In the genomic region with DNA sequence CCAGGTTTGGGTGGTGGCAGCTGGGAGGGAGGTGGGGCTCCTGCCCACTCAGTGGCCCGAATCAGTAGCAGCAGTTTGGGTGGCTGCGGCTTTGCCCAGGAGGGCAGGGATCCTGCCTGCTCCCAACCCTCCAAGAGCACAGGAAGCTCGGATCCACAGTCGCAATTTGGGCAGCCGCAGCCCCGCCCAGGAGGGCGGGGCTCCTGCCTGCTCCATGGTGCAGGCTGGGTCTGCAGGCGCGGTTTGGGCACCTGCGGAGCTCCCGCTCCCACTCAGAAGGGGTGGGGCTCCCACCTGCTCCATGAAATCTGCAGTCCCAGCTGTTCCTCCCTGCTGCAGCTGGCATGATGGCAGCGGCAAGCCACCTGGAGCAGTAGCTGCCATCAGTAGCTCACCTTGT, we compare ENCODE assay signal across 21 cellular contexts. TPM values are rescaled to one million over a fixed set of nuclear protein-coding genes. Genes with fewer than 3 reads are reported as not detected.
DNase-seq lines count a peak whose midpoint lies in the region; ATAC-seq, FAIRE-seq and TF ChIP-seq lines count a peak whose summit lies in the region.
"Had no signal": no experiment of that assay in that cellular context is flagged by ENCODE, and none has a peak within 500 bp of the region (broad histone marks: within the 10 kb centered on the region; RNA-seq: fewer than 3 reads in every experiment).

No MANE protein-coding gene starts in this region.

- H3K27ac Mint-ChIP-seq in Calu3 (ENCODE audit: unreplicated experiment) (no peak overlapping the region), GM23338 (no peak overlapping the region)
- no peak overlapping the region for H3K27ac Mint-ChIP-seq in activated CD8-positive, alpha-beta T cell treated with anti-CD3 and anti-CD28 coated beads, Interleukin-2, amount 10 ng/mL, durations not matched to agents 7 days and 5 days
- H3K27ac Mint-ChIP-seq: activated CD4-positive, alpha-beta memory T cell treated with anti-CD3 and anti-CD28 coated beads, Interleukin-2, amount 10 ng/mL, durations not matched to agents 7 days and 5 days; activated naive CD4-positive, alpha-beta T cell treated with anti-CD3 and anti-CD28 coated beads, Interleukin-2, amount 50 U/mL, for 24 hours; nephron; T-helper 17 cell had no signal

- H4K20me1 ChIP-seq in GM23338 (replicated peaks; ENCODE audit: insufficient read depth): no peaks in the 10 kb centered on the region

- H3K9me3 Mint-ChIP-seq in Calu3 (ENCODE audit: low read depth, unreplicated experiment) (no peaks in the 10 kb centered on the region), GM23338 (no peaks in the 10 kb centered on the region)
- no peaks in the 10 kb centered on the region for H3K9me3 Mint-ChIP-seq in activated CD8-positive, alpha-beta T cell treated with anti-CD3 and anti-CD28 coated beads, Interleukin-2, amount 10 ng/mL, durations not matched to agents 7 days and 5 days (ENCODE audit: insufficient read depth)
- H3K9me3 Mint-ChIP-seq: activated CD4-positive, alpha-beta memory T cell treated with anti-CD3 and anti-CD28 coated beads, Interleukin-2, amount 10 ng/mL, durations not matched to agents 7 days and 5 days; activated naive CD4-positive, alpha-beta T cell treated with anti-CD3 and anti-CD28 coated beads, Interleukin-2, amount 50 U/mL, for 24 hours; nephron had no signal

- H2AFZ ChIP-seq in GM23338: peak overlapping the region; percentile 99

- H3K79me2 ChIP-seq in GM23338 (replicated peaks; ENCODE audit: insufficient read depth): no peaks in the 10 kb centered on the region

- DNase-seq in Calu3: peak; percentile 12
- DNase-seq in GM23338 (ENCODE audit: low spot score): peak; percentile 76
- DNase-seq in NCI-H748 treated with DMSO at 0.1 percent for 48 hours (lab: John Stamatoyannopoulos, UW): peak; percentile 34
- no peak for DNase-seq in small intestine
- DNase-seq in activated CD8-positive, alpha-beta T cell treated with anti-CD3 and anti-CD28 coated beads, Interleukin-2, amount 10 ng/mL, durations not matched to agents 7 days and 5 days: no peak
- no peak for DNase-seq in KBM-7
- DNase-seq: activated CD4-positive, alpha-beta memory T cell treated with anti-CD3 and anti-CD28 coated beads, Interleukin-2, amount 10 ng/mL, durations not matched to agents 7 days and 5 days; activated T-cell treated with anti-CD3 and anti-CD28 coated beads, Interleukin-2, amount 50 U/mL, for 48 hours; COR-L47; GF-D8; kidney; mesenchymal stem cell; NCI-H1930; T-helper 17 cell had no signal

- WGBS in small intestine, 3 donors: 18 to 41% (median 25%) methylated on average over 12 of the region's 12 CpGs

- peak; percentile 99 for ATAC-seq in GM23338
- ATAC-seq in activated CD8-positive, alpha-beta T cell treated with anti-CD3 and anti-CD28 coated beads, Interleukin-2, amount 10 ng/mL, durations not matched to agents 7 days and 5 days: no peak
- ATAC-seq: heart left ventricle, T-helper 17 cell had no signal

- POLR2A ChIA-PET in activated CD8-positive, alpha-beta T cell treated with anti-CD3 and anti-CD28 coated beads, Interleukin-2, amount 10 ng/mL, durations not matched to agents 7 days and 5 days (lab: Charles Lee): no interaction called here

- H3K4me3 ChIP-seq in GM23338: peak overlapping the region; percentile 41
- peak overlapping the region; percentile 34; the same call in 1 of the 2 replicates for H3K4me3 ChIP-seq in iPS-20b (ENCODE audit: low read length)
- H3K4me3 ChIP-seq in small intestine (ENCODE audit: low read depth in 1 of 2, low read length in 2 of 2): no peak overlapping the region
- H3K4me3 ChIP-seq: heart left ventricle had no signal

- H3K36me3 ChIP-seq in GM23338 (ENCODE audit: insufficient read depth) (no peaks in the 10 kb centered on the region), iPS-20b (ENCODE audit: insufficient read depth, low read depth, low read length) (no peaks in the 10 kb centered on the region), small intestine (ENCODE audit: control insufficient read depth in 2 of 2, insufficient read depth in 2 of 2, low read length in 2 of 2) (no peaks in the 10 kb centered on the region)
- H3K36me3 ChIP-seq: heart left ventricle had no signal

- TF ChIP-seq CTCF in Calu3 (IDR thresholded peaks at IDR 0.05; ENCODE audit: unreplicated experiment) (no peak), GM23338 (conservative IDR thresholded peaks at IDR 0.05; ENCODE audit: low read depth in 2 of 2) (no peak)

- no peaks in the 10 kb centered on the region for H3F3A ChIP-seq in GM23338 (replicated peaks; ENCODE audit: low read depth)

- no peaks in the 10 kb centered on the region for H3K4me1 Mint-ChIP-seq in Calu3 (ENCODE audit: low read depth, unreplicated experiment)
- peaks cover under 1% of the 10 kb centered on the region; the same call in 2 of the 3 replicates for H3K4me1 Mint-ChIP-seq in GM23338
- H3K4me1 Mint-ChIP-seq in activated CD8-positive, alpha-beta T cell treated with anti-CD3 and anti-CD28 coated beads, Interleukin-2, amount 10 ng/mL, durations not matched to agents 7 days and 5 days (ENCODE audit: low read depth): no peaks in the 10 kb centered on the region
- H3K4me1 Mint-ChIP-seq: activated CD4-positive, alpha-beta memory T cell treated with anti-CD3 and anti-CD28 coated beads, Interleukin-2, amount 10 ng/mL, durations not matched to agents 7 days and 5 days; activated naive CD4-positive, alpha-beta T cell treated with anti-CD3 and anti-CD28 coated beads, Interleukin-2, amount 50 U/mL, for 24 hours; nephron had no signal

- intact Hi-C loops in Calu3 (cut with micrococcal nuclease; ENCODE audit: unreplicated experiment): loop anchor here (5.0 kb wide), 1 partner anchor 37 kb away; a partner anchor contains a TSS

- BruUV-seq in Calu3 (replicated peaks; lab: Mats Ljungman, UMichigan): no TSS peak

- no peak overlapping the region for H3K9ac ChIP-seq in iPS-20b (ENCODE audit: low read depth, low read length)

- no peak overlapping the region for H3K27ac ChIP-seq in GM23338 (ENCODE audit: low read depth)
- no peak overlapping the region for H3K27ac ChIP-seq in iPS-20b (ENCODE audit: low read length)
- no peak overlapping the region for H3K27ac ChIP-seq in small intestine (ENCODE audit: low read depth in 1 of 2, low read length in 1 of 2)
- H3K27ac ChIP-seq: heart left ventricle had no signal

- CTCF ChIA-PET in Calu3 (lab: Charles Lee): interaction anchor here (0.5 to 1.9 kb wide), 2 partner anchors 40 to 582 kb away, joined by 3 to 6 read pairs; no protein-coding TSS in a partner anchor
- CTCF ChIA-PET in activated CD8-positive, alpha-beta T cell treated with anti-CD3 and anti-CD28 coated beads, Interleukin-2, amount 10 ng/mL, durations not matched to agents 7 days and 5 days (lab: Charles Lee): no interaction called here

- H3K36me3 Mint-ChIP-seq in Calu3 (ENCODE audit: insufficient read depth, unreplicated experiment): no peaks in the 10 kb centered on the region
- H3K36me3 Mint-ChIP-seq in GM23338 (ENCODE audit: low read depth): no peaks in the 10 kb centered on the region; the same call in 2 of the 3 replicates
- no peaks in the 10 kb centered on the region for H3K36me3 Mint-ChIP-seq in activated CD8-positive, alpha-beta T cell treated with anti-CD3 and anti-CD28 coated beads, Interleukin-2, amount 10 ng/mL, durations not matched to agents 7 days and 5 days (ENCODE audit: low read depth)

- FAIRE-seq in small intestine (lab: Jason Lieb, UNC): no peak
- FAIRE-seq: GM12891, kidney had no signal

- H3K4me3 Mint-ChIP-seq in Calu3 (ENCODE audit: low read depth, unreplicated experiment) (no peak overlapping the region), GM23338 (no peak overlapping the region)
- H3K4me3 Mint-ChIP-seq in activated CD8-positive, alpha-beta T cell treated with anti-CD3 and anti-CD28 coated beads, Interleukin-2, amount 10 ng/mL, durations not matched to agents 7 days and 5 days: no peak overlapping the region
- H3K4me3 Mint-ChIP-seq: activated CD4-positive, alpha-beta memory T cell treated with anti-CD3 and anti-CD28 coated beads, Interleukin-2, amount 10 ng/mL, durations not matched to agents 7 days and 5 days; activated naive CD4-positive, alpha-beta T cell treated with anti-CD3 and anti-CD28 coated beads, Interleukin-2, amount 50 U/mL, for 24 hours; nephron; T-helper 17 cell had no signal

- H3K27me3 ChIP-seq in GM23338 (ENCODE audit: insufficient read depth) (no peaks in the 10 kb centered on the region), iPS-20b (ENCODE audit: insufficient read depth, low read length) (no peaks in the 10 kb centered on the region), small intestine (ENCODE audit: control insufficient read depth in 2 of 2, insufficient read depth in 2 of 2, low read length in 2 of 2) (peaks cover 2 to 4% of the 10 kb centered on the region in 2 donors)

- H3K27me3 Mint-ChIP-seq in Calu3 (ENCODE audit: unreplicated experiment) (peaks cover 42% of the 10 kb centered on the region), GM23338 (ENCODE audit: insufficient read depth, low read depth, poor library complexity) (peaks cover 2% of the 10 kb centered on the region)
- peaks cover 19% of the 10 kb centered on the region for H3K27me3 Mint-ChIP-seq in activated CD8-positive, alpha-beta T cell treated with anti-CD3 and anti-CD28 coated beads, Interleukin-2, amount 10 ng/mL, durations not matched to agents 7 days and 5 days (ENCODE audit: low read depth)

- H3K4me2 ChIP-seq in GM23338: peak overlapping the region; percentile 74

- no peaks in the 10 kb centered on the region for H3K9me3 ChIP-seq in iPS-20b (ENCODE audit: insufficient read depth, low read depth, low read length)
- no peaks in the 10 kb centered on the region for H3K9me3 ChIP-seq in small intestine (ENCODE audit: control insufficient read depth, low read depth)
- H3K9me3 ChIP-seq: heart left ventricle had no signal

- in situ Hi-C loops in KBM-7 (cut with MboI; ENCODE audit: low pct_unique_long_range_greater_than_20kb, low sequenced_read_pairs): no loop called here

- no peaks in the 10 kb centered on the region for H3K9me2 ChIP-seq in GM23338 (ENCODE audit: insufficient read depth)

- H3K4me1 ChIP-seq in GM23338 (ENCODE audit: insufficient read depth) (0 out of 2 replicates have a peak, but pooled peaks cover 4% of the 10 kb centered on the region), iPS-20b (ENCODE audit: insufficient read depth, low read length) (peaks cover under 1% of the 10 kb centered on the region; the same call in 1 of the 2 replicates), small intestine (ENCODE audit: control insufficient read depth in 2 of 2, insufficient read depth in 1 of 2, low read depth in 1 of 2, low read length in 1 of 2) (no peaks in the 10 kb centered on the region)
- H3K4me1 ChIP-seq: heart left ventricle had no signal

TF ChIP-seq in GM23338, 12 proteins besides CTCF, POLR2A, EP300 and RAD21 (continues in another document):
- TF ChIP-seq CREB1 (CRISPR knock-in tag; IDR thresholded peaks at IDR 0.05; ENCODE audit: low read depth): no peak
- no peak for TF ChIP-seq ZNF114 (CRISPR knock-in tag; IDR thresholded peaks at IDR 0.05)
- TF ChIP-seq NANOG (IDR thresholded peaks at IDR 0.05; ENCODE audit: borderline replicate concordance): no peak

RNA-seq across cellular contexts. Expression of a gene that starts 38.1 kb away (rescaled TPM):
- total RNA-seq in Calu3 (2022): 1.3 TPM in 1 of 2 replicates, not detected in the other
- total RNA-seq in GM23338 (2014; rRNA removed; shearing (Covaris generic)): 7.4 and 7.9 TPM in 2 replicates
- polyA plus RNA-seq in GM23338 (2016; fragmentation: Nextera tagmentation; extraction: Ambion mirVana): 9.2 and 9.5 TPM in 2 replicates
- 1 to 10 TPM in 1 of 3 donors, not detected in 2; 4.4 TPM for polyA plus RNA-seq in small intestine
- under 1 TPM; 0.79 to 0.91 TPM for total RNA-seq in activated CD8-positive, alpha-beta T cell treated with anti-CD3 and anti-CD28 coated beads, Interleukin-2, amount 10 ng/mL, durations not matched to agents 7 days and 5 days
- total RNA-seq: chondrocyte, posterior vena cava had no signal

Comparison
In these comparisons a context has a peak if more than half of its experiments do, and no peak if none do; other contexts are left out.
1. DNase-seq: peak in Calu3 (single experiment), GM23338 (single experiment) and NCI-H748 treated with DMSO at 0.1 percent for 48 hours (single experiment); none in small intestine (single experiment), activated CD8-positive, alpha-beta T cell treated with anti-CD3 and anti-CD28 coated beads, Interleukin-2, amount 10 ng/mL, durations not matched to agents 7 days and 5 days (single experiment) and KBM-7 (single experiment).
2. H3K4me3 ChIP-seq: peak in GM23338 (single experiment) and iPS-20b (single experiment); none in small intestine (0 of 2).